In the genomic region with DNA sequence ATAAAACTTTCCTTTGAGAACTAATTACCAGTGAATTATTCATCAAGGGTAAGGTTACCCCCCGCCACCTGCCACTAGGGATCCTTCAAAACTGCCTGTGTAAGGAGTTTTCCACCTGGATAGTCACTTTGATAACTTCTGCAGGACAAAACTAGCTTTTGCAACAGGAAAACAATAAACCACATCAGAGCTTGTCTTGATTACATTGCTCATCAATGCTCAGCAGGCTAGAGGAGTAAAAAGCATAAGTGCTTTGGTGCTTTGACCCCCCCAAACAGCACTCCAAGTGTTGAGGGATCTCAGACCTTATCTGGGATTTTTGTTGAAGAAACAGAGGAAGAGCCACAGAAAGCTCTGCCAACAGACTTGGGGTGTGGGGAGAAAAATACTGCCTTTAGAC, we compare ENCODE assay signal across 25 cellular contexts.
"Had no signal": no experiment of that assay in that cellular context is flagged by ENCODE, and none has a peak within 500 bp of the region (broad histone marks: within the 10 kb centered on the region; RNA-seq: fewer than 3 reads in every experiment).

No MANE protein-coding gene starts in this region.

- H3K36me3 ChIP-seq: adrenal gland, cardiac muscle cell, tibial nerve, vagina had no signal

- H3K27me3 ChIP-seq: adrenal gland, cardiac muscle cell, tibial nerve, vagina had no signal

- H3K9me3 ChIP-seq: adrenal gland, tibial nerve, vagina had no signal

- H3K27ac ChIP-seq: adrenal gland, cardiac muscle cell, dorsolateral prefrontal cortex, skin epidermis, tibial nerve, vagina had no signal

- ATAC-seq: activated CD8-positive, alpha-beta T cell treated with anti-CD3 and anti-CD28 coated beads, Interleukin-2, amount 10 ng/mL, durations not matched to agents 7 days and 5 days; left ventricle myocardium superior; natural killer cell treated with Interleukin-12 subunit alpha and Interleukin-12 subunit beta and Interleukin-15 and Interleukin-18, amount 100 ng/mL, for 72 hours; right cardiac atrium had no signal

- DNase-seq: activated CD4-positive, alpha-beta T cell treated with anti-CD3 and anti-CD28 coated beads, Interleukin-2, amount 10 ng/mL, durations not matched to agents 24 days and 14 days; activated CD4-positive, CD25-positive, alpha-beta regulatory T cell; activated CD8-positive, alpha-beta memory T cell treated with anti-CD3 and anti-CD28 coated beads, Interleukin-2, amount 50 U/mL, for 4 hours; activated CD8-positive, alpha-beta T cell treated with anti-CD3 and anti-CD28 coated beads, Interleukin-2, amount 10 ng/mL, durations not matched to agents 7 days and 5 days; activated effector memory CD4-positive, alpha-beta T cell treated with anti-CD3 and anti-CD28 coated beads, Interleukin-2, amount 50 U/mL, for 16 hours; activated T-cell treated with anti-CD3 and anti-CD28 coated beads, Interleukin-2, amount 50 U/mL, for 48 hours; adrenal gland; dorsolateral prefrontal cortex; glutamatergic neuron; hypothalamus; left ventricle myocardium superior; mesendoderm; nucleus accumbens; posterior cingulate gyrus; right cardiac atrium; stimulated activated CD4-positive, alpha-beta T cell treated with anti-CD3 and anti-CD28 coated beads, Interleukin-15, amount 100 ng/mL, for 24 hours; stimulated activated CD4-positive, alpha-beta T cell treated with anti-CD3 and anti-CD28 coated beads, Interleukin-4, amount 100 ng/mL, for 4 hours; stimulated activated CD8-positive, alpha-beta memory T cell treated with anti-CD3 and anti-CD28 coated beads, Interleukin-4, amount 100 ng/mL, for 48 hours; stimulated activated naive CD4-positive, alpha-beta T cell treated with Interleukin-2 at 50 U/mL for 16 hours; substantia nigra had no signal

- H3K4me3 ChIP-seq: adrenal gland, cardiac muscle cell, dorsolateral prefrontal cortex, skin epidermis, tibial nerve, vagina had no signal
